ENCODE assay signal across 23 cellular contexts in genomic region chr17:15934866-15935265, GRCh38. TPM values are rescaled to one million over a fixed set of nuclear protein-coding genes. Genes with fewer than 3 reads are reported as not detected.
DNase-seq lines count a peak whose midpoint lies in the region; ATAC-seq, FAIRE-seq and TF ChIP-seq lines count a peak whose summit lies in the region.
"Had no signal": no experiment of that assay in that cellular context is flagged by ENCODE, and none has a peak within 500 bp of the region (broad histone marks: within the 10 kb centered on the region; RNA-seq: fewer than 3 reads in every experiment).

No MANE protein-coding gene starts in this region.

- H3K9me3 ChIP-seq in A549 (no peaks in the 10 kb centered on the region), endodermal cell (ENCODE audit: control insufficient read depth, low read length) (no peaks in the 10 kb centered on the region), trophoblast cell (ENCODE audit: insufficient read depth, low read depth, low read length) (no peaks in the 10 kb centered on the region)
- H3K9me3 ChIP-seq: BE2C, BLaER1, Caco-2 had no signal

- no peaks in the 10 kb centered on the region for H3K36me3 Mint-ChIP-seq in endodermal cell (ENCODE audit: low read depth)
- no peaks in the 10 kb centered on the region for H3K36me3 Mint-ChIP-seq in stimulated activated naive B cell treated with anti-CD40 and anti-IgM and Interleukin-4, amounts not matched to agents 10 μg/mL and 1 μg/mL and 100 μg/mL, for 72 hours
- H3K36me3 Mint-ChIP-seq: CD4-positive, alpha-beta memory T cell; CD4-positive, CD25-positive, alpha-beta regulatory T cell had no signal

- DNase-seq in activated effector memory CD4-positive, alpha-beta T cell treated with anti-CD3 and anti-CD28 coated beads, Interleukin-2, amount 50 U/mL, for 16 hours = peak; percentile 25
- DNase-seq in activated effector memory CD4-positive, alpha-beta T cell treated with Interleukin-2 at 50 U/mL for 16 hours = no peak
- DNase-seq in A549 (ENCODE audit: low read depth in 1 of 2, low spot score in 1 of 2) (no peak), endodermal cell (peak; percentile 17), trophoblast cell (no peak), SIG-M5 treated with dmso at 0.1 percent for 504 hours (lab: John Stamatoyannopoulos, UW; ENCODE audit: unreplicated experiment) (no peak)
- no peak for DNase-seq in stimulated activated naive B cell treated with anti-CD40 and anti-IgM and Interleukin-4, amounts not matched to agents 10 μg/mL and 1 μg/mL and 100 μg/mL, for 72 hours
- DNase-seq: ACHN; BE2C; C1 segment of cervical spinal cord; Caco-2; Calu3; CD4-positive, alpha-beta memory T cell; CD4-positive, CD25-positive, alpha-beta regulatory T cell; DMS79 treated with DMSO at 0.1 percent for 48 hours; GF-D8 had no signal

- no peak overlapping the region for H3K4me3 ChIP-seq in A549
- H3K4me3 ChIP-seq in endodermal cell (ENCODE audit: low read length) = no peak overlapping the region
- no peak overlapping the region for H3K4me3 ChIP-seq in trophoblast cell (ENCODE audit: low read depth, low read length)
- H3K4me3 ChIP-seq: BLaER1 had no signal

- H2AK5ac ChIP-seq in trophoblast cell (ENCODE audit: low read length) = no peak overlapping the region

- no peaks in the 10 kb centered on the region for H3K27me3 Mint-ChIP-seq in endodermal cell (ENCODE audit: insufficient read depth)
- H3K27me3 Mint-ChIP-seq in stimulated activated naive B cell treated with anti-CD40 and anti-IgM and Interleukin-4, amounts not matched to agents 10 μg/mL and 1 μg/mL and 100 μg/mL, for 72 hours = peaks cover 0 to 8% of the 10 kb centered on the region in 2 donors

- H3K79me2 ChIP-seq in trophoblast cell (ENCODE audit: control insufficient read depth, insufficient read depth, low read length, poor library complexity) = no peaks in the 10 kb centered on the region

- no peak for TF ChIP-seq RAD21 in A549 (conservative IDR thresholded peaks at IDR 0.05 in 1 of 2, IDR thresholded peaks at IDR 0.05 in 1 of 2)

- H2BK120ac ChIP-seq in trophoblast cell (ENCODE audit: insufficient read depth, low read length, poor library complexity) = no peak overlapping the region

- no peak overlapping the region for H4K8ac ChIP-seq in trophoblast cell (ENCODE audit: low read depth, low read length)

- CTCF ChIA-PET in A549 (lab: Yijun Ruan, JAX) = interaction anchor here (4.9 kb wide), 1 partner anchor 10 kb away, joined by 41 read pairs; the partner anchor contains the start of gene ADORA2B

- H3K23ac ChIP-seq in trophoblast cell (ENCODE audit: low read length) = no peak overlapping the region

- H3K36me3 ChIP-seq in endodermal cell (ENCODE audit: control insufficient read depth, insufficient read depth, low read length) (no peaks in the 10 kb centered on the region), trophoblast cell (ENCODE audit: control insufficient read depth in 1 of 2, insufficient read depth in 2 of 2, low read length in 2 of 2) (no peaks in the 10 kb centered on the region)
- H3K36me3 ChIP-seq: BE2C, BLaER1 had no signal

- no peak overlapping the region for H3K18ac ChIP-seq in trophoblast cell (ENCODE audit: low read length)

- TF ChIP-seq POLR2A in A549 (IDR thresholded peaks at IDR 0.05; ENCODE audit: low read length) = no peak

- no peak overlapping the region for H4K91ac ChIP-seq in trophoblast cell (ENCODE audit: low read depth, low read length)

- no peak overlapping the region for H2BK5ac ChIP-seq in trophoblast cell (ENCODE audit: low read depth, low read length, poor library complexity)

- H3K4me3 Mint-ChIP-seq in endodermal cell = no peak overlapping the region
- H3K4me3 Mint-ChIP-seq in stimulated activated naive B cell treated with anti-CD40 and anti-IgM and Interleukin-4, amounts not matched to agents 10 μg/mL and 1 μg/mL and 100 μg/mL, for 72 hours = no peak overlapping the region
- H3K4me3 Mint-ChIP-seq: CD14-positive monocyte; CD4-positive, alpha-beta memory T cell; CD4-positive, CD25-positive, alpha-beta regulatory T cell had no signal

- H2BK12ac ChIP-seq in trophoblast cell (ENCODE audit: low read length) = peak overlapping the region; percentile 67

- H3K4me1 Mint-ChIP-seq in endodermal cell = no peaks in the 10 kb centered on the region
- no peaks in the 10 kb centered on the region for H3K4me1 Mint-ChIP-seq in stimulated activated naive B cell treated with anti-CD40 and anti-IgM and Interleukin-4, amounts not matched to agents 10 μg/mL and 1 μg/mL and 100 μg/mL, for 72 hours
- H3K4me1 Mint-ChIP-seq: CD4-positive, alpha-beta memory T cell; CD4-positive, CD25-positive, alpha-beta regulatory T cell had no signal

- H3K9ac ChIP-seq in endodermal cell (ENCODE audit: extremely low read depth, low read length, poor library complexity, severe bottlenecking) = no peak overlapping the region
- H3K9ac ChIP-seq in trophoblast cell (ENCODE audit: low read length) = no peak overlapping the region
- H3K9ac ChIP-seq: BLaER1 had no signal

- H3K79me1 ChIP-seq in trophoblast cell (ENCODE audit: low read length) = no peaks in the 10 kb centered on the region

- H3K14ac ChIP-seq in trophoblast cell (ENCODE audit: low read length) = no peak overlapping the region

- H4K12ac ChIP-seq in trophoblast cell (ENCODE audit: low read depth, low read length) = no peak overlapping the region

- 92% methylated on average over 5 of the region's 5 CpGs for WGBS in A549 (ENCODE audit: missing lambda C conversion rate)
- WGBS in endodermal cell (ENCODE audit: insufficient coverage in 1 of 2, insufficient read length in 1 of 2), 2 experiments = 94 to 95% methylated on average over 3 of the region's 5 CpGs
- WGBS in trophoblast cell (ENCODE audit: extremely low coverage, insufficient coverage, insufficient read length) = no CpG with 5 or more reads among the region's 5 CpGs

- no peak overlapping the region for H3K4me2 ChIP-seq in A549
- no peak overlapping the region for H3K4me2 ChIP-seq in trophoblast cell (ENCODE audit: low read length)
- H3K4me2 ChIP-seq: BLaER1 had no signal

- TF ChIP-seq EP300 in A549 (IDR thresholded peaks at IDR 0.05) = no peak

- H3K27ac ChIP-seq in A549 (no peak overlapping the region), endodermal cell (ENCODE audit: low read depth, low read length) (no peak overlapping the region), trophoblast cell (ENCODE audit: low read depth, low read length) (no peak overlapping the region)
- H3K27ac ChIP-seq: 22Rv1, BLaER1 had no signal

- H3K27me3 ChIP-seq in endodermal cell (ENCODE audit: control insufficient read depth, insufficient read depth, low read length, poor library complexity, severe bottlenecking) (no peaks in the 10 kb centered on the region), trophoblast cell (ENCODE audit: insufficient read depth, low read length) (no peaks in the 10 kb centered on the region)
- H3K27me3 ChIP-seq: BE2C, BLaER1 had no signal

- no peak overlapping the region for H2AFZ ChIP-seq in trophoblast cell (ENCODE audit: insufficient read depth, low read length, poor library complexity)

- no peak for ATAC-seq in A549
- ATAC-seq in GM18909 (IDR thresholded peaks at IDR 0.05; ENCODE audit: poor library complexity, unreplicated experiment) = no peak
- no peak for ATAC-seq in stimulated activated naive B cell treated with anti-CD40 and anti-IgM and Interleukin-4, amounts not matched to agents 10 μg/mL and 1 μg/mL and 100 μg/mL, for 72 hours (replicated peaks)

- POLR2A ChIA-PET in A549 (lab: Yijun Ruan, JAX) = no interaction called here

- H3K9me3 Mint-ChIP-seq in endodermal cell = no peaks in the 10 kb centered on the region
- no peaks in the 10 kb centered on the region for H3K9me3 Mint-ChIP-seq in stimulated activated naive B cell treated with anti-CD40 and anti-IgM and Interleukin-4, amounts not matched to agents 10 μg/mL and 1 μg/mL and 100 μg/mL, for 72 hours
- H3K9me3 Mint-ChIP-seq: CD4-positive, alpha-beta memory T cell; CD4-positive, CD25-positive, alpha-beta regulatory T cell had no signal

- no peak overlapping the region for H3K4ac ChIP-seq in trophoblast cell (ENCODE audit: low read depth, low read length)

- peak; percentile 56 for FAIRE-seq in A549 (lab: Jason Lieb, UNC)
- FAIRE-seq: D721Med, G401.6, GM12891 had no signal

- no peak overlapping the region for H3K27ac Mint-ChIP-seq in endodermal cell
- H3K27ac Mint-ChIP-seq in stimulated activated naive B cell treated with anti-CD40 and anti-IgM and Interleukin-4, amounts not matched to agents 10 μg/mL and 1 μg/mL and 100 μg/mL, for 72 hours = no peak overlapping the region
- H3K27ac Mint-ChIP-seq: CD14-positive monocyte; CD4-positive, alpha-beta memory T cell had no signal

- H3K4me1 ChIP-seq in A549 = no peaks in the 10 kb centered on the region
- H3K4me1 ChIP-seq in endodermal cell (ENCODE audit: control insufficient read depth, insufficient read depth, low read length) = no peaks in the 10 kb centered on the region
- peaks cover 2% of the 10 kb centered on the region in 2 experiments for H3K4me1 ChIP-seq in trophoblast cell (ENCODE audit: control insufficient read depth in 1 of 2, insufficient read depth in 2 of 2, low read length in 2 of 2)
- H3K4me1 ChIP-seq: BE2C, BLaER1, Caco-2 had no signal

- TF ChIP-seq CTCF in A549 (IDR thresholded peaks at IDR 0.05) (no peak), endodermal cell (conservative IDR thresholded peaks at IDR 0.05) (no peak)

TF ChIP-seq in A549, 52 proteins besides CTCF, POLR2A, EP300 and RAD21 (continues in another document):
- TF ChIP-seq RFX5 (IDR thresholded peaks at IDR 0.05) = no peak
- TF ChIP-seq FOXS1 (CRISPR knock-in tag; IDR thresholded peaks at IDR 0.05) = no peak
- no peak for TF ChIP-seq FOSL2 (IDR thresholded peaks at IDR 0.05)
- TF ChIP-seq FOSL2 (CRISPR knock-in tag; IDR thresholded peaks at IDR 0.05) = no peak
- no peak for TF ChIP-seq CBX2 (IDR thresholded peaks at IDR 0.05; ENCODE audit: borderline replicate concordance, low read depth)
- TF ChIP-seq CHD4 (IDR thresholded peaks at IDR 0.05; ENCODE audit: borderline replicate concordance) = no peak
- TF ChIP-seq KDM5A (IDR thresholded peaks at IDR 0.05) = no peak
- no peak for TF ChIP-seq SREBF2 (IDR thresholded peaks at IDR 0.05)
- no peak for TF ChIP-seq CEBPB (IDR thresholded peaks at IDR 0.05)
- no peak for TF ChIP-seq TP53 (CRISPR knock-in tag; IDR thresholded peaks at IDR 0.05)

RNA-seq across cellular contexts. Expression of gene ADORA2B, which starts 10.1 kb away (rescaled TPM):
- polyA plus RNA-seq in A549 (2011; rRNA removed) (10.2 and 14.4 TPM in 2 replicates), A549 (2017; fragmentation: RNase III; extraction: RNeasy Plus Mini Kit Qiagen cat#74134 plus additional on column Dnase treatment) (5.7 to 6.3 TPM (median 6.2 TPM) in 3 replicates)
- polyA plus RNA-seq in A549 (2012; cell fraction: cytosol; rRNA removed) = 6.1 and 8.5 TPM in 2 replicates
- 7.3 and 7.9 TPM in 2 replicates for polyA plus RNA-seq in A549 (2012; cell fraction: nucleus; rRNA removed)
- 10.2 and 14.4 TPM in 2 replicates for polyA minus RNA-seq in A549 (2011; rRNA and poly(A)+ RNA removed)
- 1 to 10 TPM; 1.8 to 2.0 TPM for total RNA-seq in endodermal cell
- polyA plus RNA-seq in endodermal cell (2013, experiment 1 of 2) = 3.3 TPM
- 4.0 TPM for polyA plus RNA-seq in endodermal cell (2013, experiment 2 of 2)
- polyA plus RNA-seq in trophoblast cell (2013) = 6.4 and 6.6 TPM in 2 replicates
- total RNA-seq: CD4-positive, CD25-positive, alpha-beta regulatory T cell had no signal

Comparison
In these comparisons a context has a peak if more than half of its experiments do, and no peak if none do; other contexts are left out.
1. DNase-seq: peak in activated effector memory CD4-positive, alpha-beta T cell treated with anti-CD3 and anti-CD28 coated beads, Interleukin-2, amount 50 U/mL, for 16 hours (single experiment) and endodermal cell (single experiment); none in activated effector memory CD4-positive, alpha-beta T cell treated with Interleukin-2 at 50 U/mL for 16 hours (single experiment), A549 (0 of 2), trophoblast cell (0 of 2), SIG-M5 treated with dmso at 0.1 percent for 504 hours (single experiment) and stimulated activated naive B cell treated with anti-CD40 and anti-IgM and Interleukin-4, amounts not matched to agents 10 μg/mL and 1 μg/mL and 100 μg/mL, for 72 hours (single experiment).